ENCODE assay signal across 15 cellular contexts in genomic region chr3:24419067-24419791, GRCh38.
DNase-seq lines count a peak whose midpoint lies in the region; ATAC-seq and TF ChIP-seq lines count a peak whose summit lies in the region.
"Had no signal": no experiment of that assay in that cellular context is flagged by ENCODE, and none has a peak within 500 bp of the region (broad histone marks: within the 10 kb centered on the region; RNA-seq: fewer than 3 reads in every experiment).

No MANE protein-coding gene starts in this region.

- H3K9me3 Mint-ChIP-seq in activated T-helper 17 cell treated with anti-CD3 and anti-CD28 coated beads, Interleukin-2, amount 50 U/mL, for 72 hours: peaks cover 3% of the 10 kb centered on the region

- no peak overlapping the region for H3K4me3 ChIP-seq in heart left ventricle
- no peak overlapping the region for H3K4me3 ChIP-seq in heart right ventricle
- no peak overlapping the region for H3K4me3 ChIP-seq in right lobe of liver
- H3K4me3 ChIP-seq: GM23248 had no signal

- H3K27me3 ChIP-seq in heart left ventricle: no peaks in the 10 kb centered on the region
- H3K27me3 ChIP-seq in heart right ventricle: no peaks in the 10 kb centered on the region
- H3K27me3 ChIP-seq in right lobe of liver: no peaks in the 10 kb centered on the region

- H3K4me3 Mint-ChIP-seq in activated T-helper 17 cell treated with anti-CD3 and anti-CD28 coated beads, Interleukin-2, amount 50 U/mL, for 72 hours: no peak overlapping the region
- H3K4me3 Mint-ChIP-seq: CD4-positive, alpha-beta memory T cell had no signal

- H3K4me1 ChIP-seq in heart left ventricle (peaks cover 0 to 40% (median 19%) of the 10 kb centered on the region in 12 donors), heart right ventricle (peaks cover 0 to 41% (median 24%) of the 10 kb centered on the region in 9 donors), right lobe of liver (peaks cover 0 to 42% (median 15%) of the 10 kb centered on the region in 4 donors)

- peak; percentile 52 to 64 (median 56) for ATAC-seq in heart left ventricle
- ATAC-seq in left cardiac atrium: no peak
- peak in 4 of 8 donors; percentile 43 to 67 (median 59) for ATAC-seq in heart right ventricle
- peak; percentile 75 for ATAC-seq in left ventricle myocardium superior
- peak; percentile 50 to 75 (median 68) for ATAC-seq in right lobe of liver
- ATAC-seq in HG03457 (IDR thresholded peaks at IDR 0.05; ENCODE audit: unreplicated experiment): no peak
- no peak for ATAC-seq in activated T-helper 17 cell treated with anti-CD3 and anti-CD28 coated beads, Interleukin-2, amount 50 U/mL, for 72 hours (replicated peaks)

- intact Hi-C loops in heart left ventricle (cut with DNase I) (loop anchor here in 1 of 10 donors (5.0 kb wide), 1 partner anchor 42 kb away; no protein-coding TSS in a partner anchor), left cardiac atrium (cut with DNase I) (no loop called here), heart right ventricle (cut with DNase I) (no loop called here), left ventricle myocardium superior (cut with micrococcal nuclease) (no loop called here), right lobe of liver (cut with DNase I) (no loop called here)

- H3K27ac ChIP-seq in heart left ventricle (peak overlapping the region in 8 of 12 donors; percentile 32 to 80 (median 52)), heart right ventricle (peak overlapping the region in 8 of 10 donors; percentile 17 to 79 (median 67)), right lobe of liver (no peak overlapping the region)
- H3K27ac ChIP-seq: GM23248 had no signal

- H3K9me3 ChIP-seq in heart left ventricle (no peaks in the 10 kb centered on the region), heart right ventricle (peaks cover 0 to 3% (median 0%) of the 10 kb centered on the region in 11 donors), right lobe of liver (no peaks in the 10 kb centered on the region)

- no peaks in the 10 kb centered on the region for H3K36me3 ChIP-seq in heart left ventricle
- no peaks in the 10 kb centered on the region for H3K36me3 ChIP-seq in heart right ventricle
- no peaks in the 10 kb centered on the region for H3K36me3 ChIP-seq in right lobe of liver

- no peaks in the 10 kb centered on the region for H3K36me3 Mint-ChIP-seq in activated T-helper 17 cell treated with anti-CD3 and anti-CD28 coated beads, Interleukin-2, amount 50 U/mL, for 72 hours (ENCODE audit: low read depth)
- H3K36me3 Mint-ChIP-seq: CD4-positive, alpha-beta memory T cell had no signal

- no peak for TF ChIP-seq CTCF in heart left ventricle (IDR thresholded peaks at IDR 0.05)
- TF ChIP-seq CTCF in heart right ventricle (IDR thresholded peaks at IDR 0.05): no peak
- TF ChIP-seq CTCF in right lobe of liver (IDR thresholded peaks at IDR 0.05): no peak

- WGBS in heart left ventricle, 4 donors: 50 to 53% (median 51%) methylated on average over 3 of the region's 3 CpGs
- 58 to 60% methylated on average over 3 of the region's 3 CpGs for WGBS in heart right ventricle, 2 donors
- WGBS in right lobe of liver (ENCODE audit: insufficient coverage, low coverage, low lambda C conversion rate, missing lambda C conversion rate): 10% methylated on average over 3 of the region's 3 CpGs

- no peaks in the 10 kb centered on the region for H3K4me1 Mint-ChIP-seq in activated T-helper 17 cell treated with anti-CD3 and anti-CD28 coated beads, Interleukin-2, amount 50 U/mL, for 72 hours
- H3K4me1 Mint-ChIP-seq: CD4-positive, alpha-beta memory T cell had no signal

- no peaks in the 10 kb centered on the region for H3K27me3 Mint-ChIP-seq in activated T-helper 17 cell treated with anti-CD3 and anti-CD28 coated beads, Interleukin-2, amount 50 U/mL, for 72 hours
- H3K27me3 Mint-ChIP-seq: CD4-positive, alpha-beta memory T cell had no signal

- no peak overlapping the region for H3K27ac Mint-ChIP-seq in activated T-helper 17 cell treated with anti-CD3 and anti-CD28 coated beads, Interleukin-2, amount 50 U/mL, for 72 hours
- H3K27ac Mint-ChIP-seq: CD4-positive, alpha-beta memory T cell had no signal

- no peak for TF ChIP-seq POLR2A in heart left ventricle (IDR thresholded peaks at IDR 0.05)
- TF ChIP-seq POLR2A in right lobe of liver (IDR thresholded peaks at IDR 0.05): no peak

- DNase-seq in heart left ventricle (peak in 1 of 5 donors; percentile 31), left cardiac atrium (no peak), heart right ventricle (no peak), left ventricle myocardium superior (no peak), right lobe of liver (no peak)
- DNase-seq: C1 segment of cervical spinal cord; Calu3; CD4-positive, alpha-beta memory T cell; COR-L47; DND-41; GM23248; H7; HCEC 1CT had no signal

Comparison
In these comparisons a context has a peak if more than half of its experiments do, and no peak if none do; other contexts are left out.
1. ATAC-seq: peak in heart left ventricle (4 of 4), left ventricle myocardium superior (single experiment) and right lobe of liver (4 of 4); none in left cardiac atrium (0 of 2), HG03457 (single experiment) and activated T-helper 17 cell treated with anti-CD3 and anti-CD28 coated beads, Interleukin-2, amount 50 U/mL, for 72 hours (single experiment).
2. H3K27ac ChIP-seq: peak in heart left ventricle (8 of 12) and heart right ventricle (8 of 10); none in right lobe of liver (0 of 3).